8 cellular contexts compared by ENCODE assay signal in genomic region chr4:72568959-72569718, GRCh38. TPM values are rescaled to one million over a fixed set of nuclear protein-coding genes. Genes with fewer than 3 reads are reported as not detected.
A peak's percentile ranks its signal among the peaks of the same experiment; 100 is the strongest.
DNase-seq lines count a peak whose midpoint lies in the region; FAIRE-seq and TF ChIP-seq lines count a peak whose summit lies in the region.

TSS of gene ADAMTS3 (minus strand) at chr4:72569221. CDS start at chr4:72568762, 459 bp downstream.

- no peaks in the 10 kb centered on the region for H3K79me1 ChIP-seq in H1 (ENCODE audit: low read depth, low read length)

- CTCF ChIA-PET in H1 (lab: Charles Lee; ENCODE audit: partially characterized antibody) (interaction anchor here (1.3 kb wide), 1 partner anchor 101 kb away, joined by 4 read pairs; no protein-coding TSS in a partner anchor), OCI-LY7 (lab: Charles Lee; ENCODE audit: unreplicated experiment) (no interaction called here)

- no peak within 1 kb of the TSS for H2BK20ac ChIP-seq in H1 (ENCODE audit: low read length)

- no peak for FAIRE-seq in H1 (lab: Jason Lieb, UNC)

- TF ChIP-seq EP300 in H1 (IDR thresholded peaks at IDR 0.05; ENCODE audit: borderline replicate concordance in 1 of 2, low read depth in 2 of 2, low read length in 2 of 2) (0 out of 3 replicates have a peak, but pooled peaks of 1 of the 2 experiments have one; percentile 1), suprapubic skin (IDR thresholded peaks at IDR 0.05) (no peak)

- H3K36me3 ChIP-seq in SK-N-MC (ENCODE audit: insufficient read depth, low read length) (no peaks in the 10 kb centered on the region), H1 (ENCODE audit: control insufficient read depth in 2 of 4, insufficient read depth in 4 of 4, low read length in 3 of 4) (no peaks in the 10 kb centered on the region), suprapubic skin (no peaks in the 10 kb centered on the region), OCI-LY7 (ENCODE audit: insufficient read depth, low read length) (no peaks in the 10 kb centered on the region)

- H2BK5ac ChIP-seq in H1 (ENCODE audit: low read depth, low read length): peak within 1 kb of the TSS; percentile 71; the same call in 1 of the 2 replicates

- 2% methylated on average over 33 of the region's 59 CpGs; no CpG with 5 or more reads in 1 of the 2 experiments for WGBS in H1 (ENCODE audit: extremely low coverage in 1 of 2, insufficient coverage in 1 of 2, insufficient read length in 1 of 2, insufficient replicate concordance in 2 of 2, low coverage in 1 of 2, low lambda C conversion rate in 2 of 2, missing lambda C conversion rate in 1 of 2), 2 experiments
- WGBS in lower leg skin, 2 donors: 0 to 2% methylated on average over 48 to 49 of the region's 59 CpGs
- WGBS in suprapubic skin: 1% methylated on average over 27 of the region's 59 CpGs

- peak; percentile 63 to 86 for TF ChIP-seq POLR2A in H1 (IDR thresholded peaks at IDR 0.05; ENCODE audit: control extremely low read depth in 1 of 2, low read depth in 2 of 2, low read length in 2 of 2)
- TF ChIP-seq POLR2A in lower leg skin (IDR thresholded peaks at IDR 0.05): no peak
- TF ChIP-seq POLR2A in suprapubic skin (IDR thresholded peaks at IDR 0.05): no peak

- peak within 1 kb of the TSS; percentile 53 for H3K18ac ChIP-seq in H1 (ENCODE audit: extremely low read depth, low read length)

- no peak within 1 kb of the TSS for H2BK12ac ChIP-seq in H1 (ENCODE audit: low read depth, low read length)

- H3K79me2 ChIP-seq in H1 (ENCODE audit: control insufficient read depth in 1 of 2, insufficient read depth in 2 of 2, low read length in 2 of 2) (no peaks in the 10 kb centered on the region), OCI-LY7 (ENCODE audit: insufficient read depth, low read depth, low read length) (no peaks in the 10 kb centered on the region)

- POLR2A ChIA-PET in H1 (lab: Charles Lee; ENCODE audit: partially characterized antibody) (interaction anchor here (1.3 kb wide), 1 partner anchor 64 kb away, joined by 3 read pairs; no protein-coding TSS in a partner anchor), OCI-LY7 (lab: Charles Lee) (interaction anchor here (0.6 kb wide), 1 partner anchor 28 kb away, joined by 3 read pairs; no protein-coding TSS in a partner anchor)

- H3K4me3 ChIP-seq in SK-N-MC (peak within 1 kb of the TSS; percentile 94), H1 (ENCODE audit: extremely low read depth in 1 of 4, insufficient read depth in 2 of 4, low read depth in 3 of 4, low read length in 4 of 4) (peak within 1 kb of the TSS; percentile 47 to 77 (median 66)), lower leg skin (ENCODE audit: low read depth, poor library complexity, severe bottlenecking) (peak within 1 kb of the TSS; percentile 61), suprapubic skin (peak within 1 kb of the TSS; percentile 60), OCI-LY7 (ENCODE audit: low read depth, low read length, poor library complexity, severe bottlenecking) (no peak within 1 kb of the TSS)

- no peak within 1 kb of the TSS for H2AK5ac ChIP-seq in H1 (ENCODE audit: low read depth, low read length)

- H4K20me1 ChIP-seq in H1 (replicated peaks in 1 of 2; ENCODE audit: control insufficient read depth in 1 of 2, insufficient read depth in 2 of 2, low read length in 2 of 2) (no peaks in the 10 kb centered on the region), OCI-LY7 (ENCODE audit: insufficient read depth, low read length) (no peaks in the 10 kb centered on the region)

- H3K4me2 ChIP-seq in H1 (ENCODE audit: insufficient read depth in 1 of 2, low read depth in 2 of 2, low read length in 2 of 2): peak within 1 kb of the TSS; percentile 90 to 98
- H3K4me2 ChIP-seq in OCI-LY7 (ENCODE audit: low read length): no peak within 1 kb of the TSS

- H4K91ac ChIP-seq in H1 (replicated peaks; ENCODE audit: insufficient read length, low read length): peak within 1 kb of the TSS; percentile 90

- H3K9ac ChIP-seq in SK-N-MC (ENCODE audit: insufficient read length) (peak within 1 kb of the TSS; percentile 70), H1 (replicated peaks in 1 of 4; ENCODE audit: extremely low read depth in 1 of 4, low read depth in 3 of 4, low read length in 3 of 4) (peak within 1 kb of the TSS; percentile 51 to 59 (median 56); a peak in 5 of 7 replicates)

- no peaks in the 10 kb centered on the region for H3K9me2 ChIP-seq in OCI-LY7 (ENCODE audit: insufficient read depth, low read length)

- 0 out of 2 replicates have a peak within 1 kb of the TSS, but pooled peaks have one; percentile 63 for H2BK15ac ChIP-seq in H1 (ENCODE audit: low read length)

- no peak within 1 kb of the TSS for H3K23ac ChIP-seq in H1 (ENCODE audit: insufficient read length)

- peak within 1 kb of the TSS; percentile 93 for H4K5ac ChIP-seq in H1 (ENCODE audit: insufficient read length, low read depth, low read length)

- TF ChIP-seq RAD21 in H1 (IDR thresholded peaks at IDR 0.05 in 1 of 2, conservative IDR thresholded peaks at IDR 0.05 in 1 of 2; ENCODE audit: low read depth in 2 of 2, low read length in 2 of 2): peak in 1 of 2 experiments; percentile 22; a peak in 2 of 4 replicates

- no peaks in the 10 kb centered on the region for H3K27me3 ChIP-seq in H1 (replicated peaks in 1 of 4; ENCODE audit: control insufficient read depth in 3 of 4, extremely low read depth in 1 of 4, insufficient read depth in 3 of 4, low read length in 3 of 4)
- H3K27me3 ChIP-seq in suprapubic skin: no peaks in the 10 kb centered on the region

- no peak within 1 kb of the TSS for H3K4ac ChIP-seq in H1 (replicated peaks; ENCODE audit: insufficient read length, low read depth, low read length)

- H3K4me1 ChIP-seq in H1 (replicated peaks in 1 of 4; ENCODE audit: control insufficient read depth in 3 of 4, insufficient read depth in 4 of 4, low read length in 3 of 4): peaks cover 2 to 14% (median 6%) of the 10 kb centered on the region in 4 experiments; a peak in 6 of 7 replicates
- peaks cover 22% of the 10 kb centered on the region for H3K4me1 ChIP-seq in suprapubic skin
- no peaks in the 10 kb centered on the region for H3K4me1 ChIP-seq in OCI-LY7 (ENCODE audit: insufficient read depth, low read length, poor library complexity, severe bottlenecking)

- no peak within 1 kb of the TSS for H3K27ac ChIP-seq in SK-N-MC
- 0 out of 2 replicates have a peak within 1 kb of the TSS, but pooled peaks have one; percentile 11 for H3K27ac ChIP-seq in H1 (ENCODE audit: low read depth, low read length)
- peak within 1 kb of the TSS; percentile 65 for H3K27ac ChIP-seq in suprapubic skin
- no peak within 1 kb of the TSS for H3K27ac ChIP-seq in OCI-LY7 (ENCODE audit: low read depth, low read length, poor library complexity, severe bottlenecking)

- TF ChIP-seq CTCF in H1 (IDR thresholded peaks at IDR 0.05; ENCODE audit: control extremely low read depth in 1 of 3, insufficient read depth in 1 of 3, low read depth in 1 of 3, low read length in 3 of 3): no peak
- no peak for TF ChIP-seq CTCF in lower leg skin (IDR thresholded peaks at IDR 0.05)
- no peak for TF ChIP-seq CTCF in suprapubic skin (IDR thresholded peaks at IDR 0.05)
- no peak for TF ChIP-seq CTCF in OCI-LY7 (conservative IDR thresholded peaks at IDR 0.05; ENCODE audit: low read length)

- H3K56ac ChIP-seq in H1 (replicated peaks; ENCODE audit: insufficient read length, low read depth, low read length): peak within 1 kb of the TSS; percentile 28

- intact Hi-C loops in lower leg skin (cut with DNase I; ENCODE audit: low total_unique reads) (no loop called here), OCI-LY7 (cut with micrococcal nuclease; ENCODE audit: unreplicated experiment) (no loop called here)

- H2AFZ ChIP-seq in H1 (ENCODE audit: low read length) (peak within 1 kb of the TSS; percentile 83), OCI-LY7 (ENCODE audit: low read length) (no peak within 1 kb of the TSS)

- DNase-seq in ELF-1 (ENCODE audit: low read depth, low spot score) (peak; percentile 91), HUDEP-2 (lab: John Stamatoyannopoulos, UW; ENCODE audit: unreplicated experiment in 76 of 76) (peak in 73 of 76 experiments; percentile 4 to 82 (median 63)), SK-N-MC (ENCODE audit: low read depth, low spot score) (no peak), H1 (ENCODE audit: low read depth in 1 of 2, low spot score in 2 of 2) (peak; percentile 43 to 86), lower leg skin (ENCODE audit: low spot score in 2 of 2) (peak; percentile 27 to 88), suprapubic skin (ENCODE audit: low spot score in 2 of 2) (peak; percentile 78 to 80), OCI-LY7 (ENCODE audit: low spot score) (no peak), pons (ENCODE audit: low spot score) (no peak)

- H3K14ac ChIP-seq in H1 (ENCODE audit: insufficient read length): no peak within 1 kb of the TSS

- H3K9me3 ChIP-seq in SK-N-MC (ENCODE audit: low read depth, low read length): no peaks in the 10 kb centered on the region
- H3K9me3 ChIP-seq in H1 (ENCODE audit: insufficient read depth in 2 of 2, low read depth in 1 of 2, low read length in 1 of 2): no peaks in the 10 kb centered on the region
- no peaks in the 10 kb centered on the region for H3K9me3 ChIP-seq in suprapubic skin
- no peaks in the 10 kb centered on the region for H3K9me3 ChIP-seq in OCI-LY7 (ENCODE audit: low read length)

- H4K8ac ChIP-seq in H1 (ENCODE audit: extremely low read depth, insufficient read depth, low read length): peak within 1 kb of the TSS; percentile 83

- BruUV-seq in OCI-LY7 (replicated peaks; lab: Mats Ljungman, UMichigan): no TSS peak

- no peak within 1 kb of the TSS for H2BK120ac ChIP-seq in H1 (replicated peaks; ENCODE audit: low read depth, low read length)

- peaks cover 9% of the 10 kb centered on the region; the same call in 1 of the 2 replicates for H3K23me2 ChIP-seq in H1 (ENCODE audit: low read depth, low read length)

TF ChIP-seq in H1, 55 proteins besides CTCF, POLR2A, EP300 and RAD21 (continues in another document):
- TF ChIP-seq RFX5 (IDR thresholded peaks at IDR 0.05; ENCODE audit: borderline replicate concordance, low read depth, low read length) (no peak), CBX8 (IDR thresholded peaks at IDR 0.05; ENCODE audit: borderline replicate concordance, low read depth, low read length) (no peak), KDM4A (IDR thresholded peaks at IDR 0.05; ENCODE audit: low read depth, low read length, severe bottlenecking) (peak; percentile 92)

RNA-seq across cellular contexts. Expression of gene ADAMTS3, which starts in this region (rescaled TPM):
- 3.2 and 3.4 TPM in 2 replicates for total RNA-seq in H1 (2021; fragmentation: NEBNext Ultra II Directional; extraction: Animal tissue kit (Norgen Biotek cat#: 25700))
- 0.99 and 1.3 TPM in 2 replicates for polyA plus RNA-seq in H1 (2011; rRNA removed)
- polyA plus RNA-seq in H1 (2011; cell fraction: cytosol; rRNA removed): 1.4 TPM
- polyA plus RNA-seq in H1 (2011; cell fraction: nucleus; rRNA removed): 2.9 TPM
- 1.9 to 2.8 TPM (median 2.4 TPM) in 4 replicates for polyA plus RNA-seq in H1 (2012, experiment 1 of 2)
- 0.13 TPM for polyA plus RNA-seq in H1 (2012, experiment 2 of 2)
- 2.7 TPM for polyA plus RNA-seq in H1 (2013, experiment 1 of 2)
- polyA plus RNA-seq in H1 (2013, experiment 2 of 2): 2.6 TPM
- polyA minus RNA-seq in H1 (2011; rRNA and poly(A)+ RNA removed): 7.3 and 9.4 TPM in 2 replicates
- 3.5 TPM for polyA minus RNA-seq in H1 (2011; cell fraction: cytosol; rRNA and poly(A)+ RNA removed)
- 11.6 TPM for polyA minus RNA-seq in H1 (2011; cell fraction: nucleus; rRNA and poly(A)+ RNA removed)
- total RNA-seq in lower leg skin (1 to 10 TPM in 1 of 4 donors, under 1 TPM in 3; 0.37 to 3.6 (median 0.75) TPM), suprapubic skin (under 1 TPM; 0.21 to 0.80 (median 0.70) TPM), OCI-LY7 (2022) (not detected in 2 replicates)
- total RNA-seq in OCI-LY7 (2014; rRNA removed; shearing (Covaris generic)): not detected in 2 replicates

Comparison
In these comparisons a context has a peak if more than half of its experiments do, and no peak if none do; other contexts are left out.
1. Peak in DNase-seq, H3K4me3 ChIP-seq and H3K27ac ChIP-seq in suprapubic skin; RNA of the gene not detected or under 1 TPM.
2. DNase-seq: peak in ELF-1 (single experiment), HUDEP-2 (73 of 76), H1 (2 of 2) and lower leg skin (2 of 2); none in SK-N-MC (single experiment), OCI-LY7 (single experiment) and pons (single experiment).
3. POLR2A ChIP-seq: peak in H1 (2 of 2); none in lower leg skin (0 of 2) and suprapubic skin (0 of 2).